22 cellular contexts compared by ENCODE assay signal in the genomic region with DNA sequence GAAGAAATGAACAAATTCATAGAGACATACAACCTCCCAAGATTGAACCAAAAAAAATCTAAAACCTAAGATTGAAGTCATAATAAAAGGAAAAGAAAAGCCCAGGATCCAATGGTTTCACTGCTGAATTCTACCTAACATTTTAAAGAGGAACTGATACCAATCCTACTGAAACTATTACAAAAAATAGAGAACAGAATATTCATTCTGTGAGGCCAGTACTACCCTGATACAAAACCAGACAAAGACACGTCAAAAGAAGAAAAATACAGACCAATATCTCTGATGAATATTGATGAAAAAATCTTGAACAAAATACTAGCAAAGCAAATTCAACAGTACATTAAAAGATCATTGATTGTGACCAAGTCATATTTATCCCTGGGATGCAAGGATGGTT.
DNase-seq lines count a peak whose midpoint lies in the region; ATAC-seq, FAIRE-seq and TF ChIP-seq lines count a peak whose summit lies in the region.
"Had no signal": no experiment of that assay in that cellular context is flagged by ENCODE, and none has a peak within 500 bp of the region (broad histone marks: within the 10 kb centered on the region; RNA-seq: fewer than 3 reads in every experiment).

No MANE protein-coding gene starts in this region.

- no peak overlapping the region for H3K27ac ChIP-seq in GM12878 (ENCODE audit: control insufficient read depth, insufficient read depth)
- H3K27ac ChIP-seq in MM.1S (ENCODE audit: low read length), result no peak overlapping the region
- H3K27ac ChIP-seq: colonic mucosa, hepatocyte, right lobe of liver, tibial nerve had no signal

- 0 out of 4 replicates have a peak, but pooled peaks of 1 of the 2 experiments have one; percentile 18 for TF ChIP-seq EP300 in GM12878 (IDR thresholded peaks at IDR 0.05; ENCODE audit: borderline replicate concordance in 1 of 2, control insufficient read depth in 1 of 2, low read depth in 2 of 2, low read length in 2 of 2)

- no peaks in the 10 kb centered on the region for H3K79me2 ChIP-seq in GM12878 (ENCODE audit: control insufficient read depth, insufficient read depth, low read length)
- no peaks in the 10 kb centered on the region for H3K79me2 ChIP-seq in MM.1S (ENCODE audit: low read length)
- H3K79me2 ChIP-seq: hepatocyte had no signal

- H3K36me3 ChIP-seq in GM12878 (ENCODE audit: control insufficient read depth in 2 of 2, insufficient read depth in 2 of 2, low read length in 1 of 2), result no peaks in the 10 kb centered on the region
- H3K36me3 ChIP-seq in MM.1S (replicated peaks; ENCODE audit: insufficient read depth, low read length), result no peaks in the 10 kb centered on the region; the same call in 1 of the 2 replicates
- H3K36me3 ChIP-seq: colonic mucosa, right lobe of liver, tibial nerve had no signal

- intact Hi-C loops in GM12878 (cut with micrococcal nuclease; ENCODE audit: unreplicated experiment), result no loop called here

- no peaks in the 10 kb centered on the region for H3K9me3 ChIP-seq in GM12878 (replicated peaks; ENCODE audit: control insufficient read depth, insufficient read depth, low read length)
- H3K9me3 ChIP-seq in MM.1S (replicated peaks; ENCODE audit: insufficient read depth, low read length), result no peaks in the 10 kb centered on the region
- H3K9me3 ChIP-seq: Caco-2, colonic mucosa, right lobe of liver, tibial nerve had no signal

- no peaks in the 10 kb centered on the region for H3K27me3 ChIP-seq in GM12878 (replicated peaks in 1 of 2; ENCODE audit: control insufficient read depth in 2 of 2, insufficient read depth in 2 of 2, low read length in 1 of 2)
- H3K27me3 ChIP-seq in MM.1S (replicated peaks; ENCODE audit: insufficient read depth, low read length), result no peaks in the 10 kb centered on the region
- H3K27me3 ChIP-seq: colonic mucosa, hepatocyte, right lobe of liver, tibial nerve had no signal

- TF ChIP-seq CTCF in GM12878 (IDR thresholded peaks at IDR 0.05 in 2 of 3, conservative IDR thresholded peaks at IDR 0.05 in 1 of 3; ENCODE audit: control insufficient read depth in 2 of 3, extremely low read depth in 1 of 3, insufficient read depth in 1 of 3, low read depth in 3 of 3, low read length in 3 of 3) (no peak), MM.1S (IDR thresholded peaks at IDR 0.05; ENCODE audit: low read length) (no peak)

- in situ Hi-C loops in GM12878 (cut with MboI), result no loop called here

- WGBS in GM12878 (ENCODE audit: insufficient coverage, insufficient replicate concordance, low lambda C conversion rate, missing lambda C conversion rate), result 0% methylated on average over 1 of the region's 1 CpG

- CTCF ChIA-PET in GM12878 (lab: Yijun Ruan, JAX), result no interaction called here

- no peak for TF ChIP-seq POLR2A in GM12878 (IDR thresholded peaks at IDR 0.05; ENCODE audit: low read depth, low read length)

- no peak for FAIRE-seq in GM12878 (lab: Jason Lieb, UNC)
- FAIRE-seq: endothelial cell of umbilical vein, islet of Langerhans had no signal

- H3K9ac ChIP-seq in GM12878 (ENCODE audit: control insufficient read depth, insufficient read depth, low read length) (no peak overlapping the region), MM.1S (ENCODE audit: low read length) (no peak overlapping the region)

- RAD21 ChIA-PET in GM12878 (lab: Charles Lee; ENCODE audit: unreplicated experiment), result no interaction called here

- no peaks in the 10 kb centered on the region for H3F3A ChIP-seq in MM.1S (ENCODE audit: insufficient read depth, low read length)

- SMC1A ChIA-PET in GM12878 (lab: Charles Lee; ENCODE audit: uncharacterized antibody, unreplicated experiment), result no interaction called here

- no peaks in the 10 kb centered on the region for H3K4me1 ChIP-seq in GM12878 (ENCODE audit: control insufficient read depth, insufficient read depth, low read length)
- no peaks in the 10 kb centered on the region for H3K4me1 ChIP-seq in MM.1S (ENCODE audit: low read length)
- H3K4me1 ChIP-seq: Caco-2, colonic mucosa, right lobe of liver, tibial nerve had no signal

- no peak overlapping the region for H3K4me3 ChIP-seq in GM12878
- no peak overlapping the region for H3K4me3 ChIP-seq in MM.1S (ENCODE audit: low read length)
- H3K4me3 ChIP-seq: colonic mucosa, hepatocyte, right lobe of liver, tibial nerve had no signal

- no peak overlapping the region for H2AFZ ChIP-seq in GM12878 (ENCODE audit: control insufficient read depth, low read depth, low read length)
- no peak overlapping the region for H2AFZ ChIP-seq in MM.1S (ENCODE audit: low read length)
- H2AFZ ChIP-seq: hepatocyte had no signal

- peak; percentile 53 for ATAC-seq in HG02588 (IDR thresholded peaks at IDR 0.05; ENCODE audit: unreplicated experiment)
- peak; percentile 82 for ATAC-seq in HG03175 (IDR thresholded peaks at IDR 0.05; ENCODE audit: unreplicated experiment)
- peak; percentile 72 for ATAC-seq in GM12878
- ATAC-seq: activated CD8-positive, alpha-beta T cell treated with anti-CD3 and anti-CD28 coated beads, Interleukin-2, amount 10 ng/mL, durations not matched to agents 7 days and 5 days; right lobe of liver had no signal

- no peak for TF ChIP-seq RAD21 in GM12878 (IDR thresholded peaks at IDR 0.05; ENCODE audit: insufficient read depth, low read depth, low read length)

- H3K9me2 ChIP-seq in MM.1S (replicated peaks; ENCODE audit: insufficient read depth, low read length), result no peaks in the 10 kb centered on the region

- BruUV-seq in GM12878 (replicated peaks; lab: Mats Ljungman, UMichigan), result no TSS peak

- H3K4me2 ChIP-seq in GM12878 (ENCODE audit: control insufficient read depth, insufficient read depth), result no peak overlapping the region
- no peak overlapping the region for H3K4me2 ChIP-seq in MM.1S (ENCODE audit: low read depth, low read length)
- H3K4me2 ChIP-seq: hepatocyte had no signal

- peak; percentile 2 for DNase-seq in SKM-1 treated with dmso at 0.1 percent for 144 hours (lab: John Stamatoyannopoulos, UW; ENCODE audit: unreplicated experiment)
- DNase-seq in SKM-1 (lab: John Stamatoyannopoulos, UW; ENCODE audit: unreplicated experiment), result no peak
- DNase-seq in GM12878 (ENCODE audit: low read depth, low spot score), result no peak
- no peak for DNase-seq in GM19238 (ENCODE audit: insufficient read length, low spot score)
- no peak for DNase-seq in kidney tubule cell (ENCODE audit: low spot score)
- DNase-seq in MM.1S, result no peak
- DNase-seq: 8988T; activated CD8-positive, alpha-beta T cell treated with anti-CD3 and anti-CD28 coated beads, Interleukin-2, amount 10 ng/mL, durations not matched to agents 7 days and 5 days; activated naive CD8-positive, alpha-beta T cell treated with anti-CD3 and anti-CD28 coated beads for 36 hours; activated T-cell treated with anti-CD3 and anti-CD28 coated beads, Interleukin-2, amount 50 U/mL, for 48 hours; Caco-2; colonic mucosa; NCI-H187; NCI-H446 treated with DMSO at 0.1 percent for 48 hours; right lobe of liver; stimulated activated naive CD4-positive, alpha-beta T cell treated with Interleukin-2 at 50 U/mL for 16 hours had no signal

- H4K20me1 ChIP-seq in GM12878 (ENCODE audit: control insufficient read depth, insufficient read depth) (no peaks in the 10 kb centered on the region), MM.1S (ENCODE audit: insufficient read depth, low read length) (no peaks in the 10 kb centered on the region)

- POLR2A ChIA-PET in GM12878 (lab: Charles Lee), result no interaction called here

TF ChIP-seq in GM12878, 131 proteins besides CTCF, POLR2A, EP300 and RAD21 (continues in another document):
- TF ChIP-seq ELK1 (IDR thresholded peaks at IDR 0.05; ENCODE audit: low read depth, low read length), result no peak
- 0 out of 2 replicates have a peak, but pooled peaks have one; percentile 52 for TF ChIP-seq ZNF217 (IDR thresholded peaks at IDR 0.05)
- no peak for TF ChIP-seq RCOR1 (conservative IDR thresholded peaks at IDR 0.05; ENCODE audit: low read depth, low read length)
- 0 out of 2 replicates have a peak, but pooled peaks have one; percentile 27 for TF ChIP-seq IKZF1 (conservative IDR thresholded peaks at IDR 0.05)
- TF ChIP-seq, protein P1, sequence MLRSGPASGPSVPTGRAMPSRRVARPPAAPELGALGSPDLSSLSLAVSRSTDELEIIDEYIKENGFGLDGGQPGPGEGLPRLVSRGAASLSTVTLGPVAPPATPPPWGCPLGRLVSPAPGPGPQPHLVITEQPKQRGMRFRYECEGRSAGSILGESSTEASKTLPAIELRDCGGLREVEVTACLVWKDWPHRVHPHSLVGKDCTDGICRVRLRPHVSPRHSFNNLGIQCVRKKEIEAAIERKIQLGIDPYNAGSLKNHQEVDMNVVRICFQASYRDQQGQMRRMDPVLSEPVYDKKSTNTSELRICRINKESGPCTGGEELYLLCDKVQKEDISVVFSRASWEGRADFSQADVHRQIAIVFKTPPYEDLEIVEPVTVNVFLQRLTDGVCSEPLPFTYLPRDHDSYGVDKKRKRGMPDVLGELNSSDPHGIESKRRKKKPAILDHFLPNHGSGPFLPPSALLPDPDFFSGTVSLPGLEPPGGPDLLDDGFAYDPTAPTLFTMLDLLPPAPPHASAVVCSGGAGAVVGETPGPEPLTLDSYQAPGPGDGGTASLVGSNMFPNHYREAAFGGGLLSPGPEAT (IDR thresholded peaks at IDR 0.05; ENCODE audit: low read depth), result 0 out of 2 replicates have a peak, but pooled peaks have one; percentile 28
- no peak for TF ChIP-seq BCL3 (IDR thresholded peaks at IDR 0.05; ENCODE audit: borderline replicate concordance, insufficient read depth, low read depth, low read length, poor library complexity, severe bottlenecking)
- no peak for TF ChIP-seq ZSCAN29 (IDR thresholded peaks at IDR 0.05)
- 0 out of 2 replicates have a peak, but pooled peaks have one; percentile 22 for TF ChIP-seq CREM (IDR thresholded peaks at IDR 0.05; ENCODE audit: low read depth)
- 0 out of 2 replicates have a peak, but pooled peaks have one; percentile 44 for TF ChIP-seq BACH1 (IDR thresholded peaks at IDR 0.05; ENCODE audit: borderline replicate concordance)
